Comparison of ENCODE assay signal across 28 cellular contexts in genomic region chr7:101989101-101989500, GRCh38.
"Had no signal": no experiment of that assay in that cellular context is flagged by ENCODE, and none has a peak within 500 bp of the region (broad histone marks: within the 10 kb centered on the region; RNA-seq: fewer than 3 reads in every experiment).

No MANE protein-coding gene starts in this region.

- H3K27me3 Mint-ChIP-seq: activated CD4-positive, alpha-beta T cell treated with anti-CD3 and anti-CD28 coated beads, Interleukin-2, amount 10 ng/mL, durations not matched to agents 7 days and 5 days; activated CD8-positive, alpha-beta memory T cell treated with anti-CD3 and anti-CD28 coated beads, Interleukin-2, amount 10 ng/mL, durations not matched to agents 7 days and 5 days; activated CD8-positive, alpha-beta T cell treated with anti-CD3 and anti-CD28 coated beads for 36 hours; activated naive CD4-positive, alpha-beta T cell treated with anti-CD3 and anti-CD28 coated beads, Interleukin-2, amount 50 U/mL, for 24 hours; stimulated activated naive CD8-positive, alpha-beta T cell treated with anti-CD3 and anti-CD28 coated beads, Interleukin-15, Interleukin-2, amounts not matched to agents 100 ng/mL and 50 ng/mL, for 24 hours had no signal

- H3K4me1 ChIP-seq: prostate gland had no signal

- H3K27ac ChIP-seq: body of pancreas, cardiac muscle cell, esophagus squamous epithelium, gastrocnemius medialis, left lung, neutrophil, ovary, prostate gland, thyroid gland, VCaP had no signal

- ATAC-seq: activated CD8-positive, alpha-beta memory T cell treated with anti-CD3 and anti-CD28 coated beads, Interleukin-2, amount 10 ng/mL, durations not matched to agents 7 days and 5 days; activated CD8-positive, alpha-beta T cell treated with anti-CD3 and anti-CD28 coated beads for 36 hours; body of pancreas; gastrocnemius medialis; left lung; natural killer cell had no signal

- H3K36me3 ChIP-seq: cardiac muscle cell, esophagus squamous epithelium, gastrocnemius medialis, ovary, prostate gland, thyroid gland had no signal

- H3K27ac Mint-ChIP-seq: activated CD4-positive, alpha-beta T cell treated with anti-CD3 and anti-CD28 coated beads, Interleukin-2, amount 10 ng/mL, durations not matched to agents 7 days and 5 days; activated CD8-positive, alpha-beta memory T cell treated with anti-CD3 and anti-CD28 coated beads, Interleukin-2, amount 10 ng/mL, durations not matched to agents 7 days and 5 days; activated CD8-positive, alpha-beta T cell treated with anti-CD3 and anti-CD28 coated beads for 36 hours; activated T-helper 1 cell treated with anti-CD3 and anti-CD28 coated beads, Interleukin-12 subunit alpha, Interleukin-12 subunit beta, Interleukin-2, Interleukin-4 antibody, amounts not matched to agents 30 ng/mL and 10 ng/mL and 1 ng/mL, durations not matched to agents 14 hours and 24 hours and 36 hours; endodermal cell; mesothelial cell of epicardium; natural killer cell had no signal

- H3K9me3 Mint-ChIP-seq: activated CD4-positive, alpha-beta T cell treated with anti-CD3 and anti-CD28 coated beads, Interleukin-2, amount 10 ng/mL, durations not matched to agents 7 days and 5 days; activated CD8-positive, alpha-beta T cell treated with anti-CD3 and anti-CD28 coated beads for 36 hours; activated naive CD4-positive, alpha-beta T cell treated with anti-CD3 and anti-CD28 coated beads, Interleukin-2, amount 50 U/mL, for 24 hours; activated T-helper 1 cell treated with anti-CD3 and anti-CD28 coated beads, Interleukin-12 subunit alpha, Interleukin-12 subunit beta, Interleukin-2, Interleukin-4 antibody, amounts not matched to agents 30 ng/mL and 10 ng/mL and 1 ng/mL, durations not matched to agents 14 hours and 24 hours and 36 hours; endodermal cell; mesothelial cell of epicardium; natural killer cell; stimulated activated naive CD8-positive, alpha-beta T cell treated with anti-CD3 and anti-CD28 coated beads, Interleukin-15, Interleukin-2, amounts not matched to agents 100 ng/mL and 50 ng/mL, for 24 hours had no signal

- H3K4me3 ChIP-seq: body of pancreas, cardiac muscle cell, esophagus squamous epithelium, gastrocnemius medialis, left lung, ovary, prostate gland, thyroid gland had no signal

- DNase-seq: activated CD4-positive, alpha-beta T cell treated with anti-CD3 and anti-CD28 coated beads, Interleukin-2, amount 10 ng/mL, durations not matched to agents 7 days and 5 days; activated CD4-positive, CD25-positive, alpha-beta regulatory T cell treated with anti-CD3 and anti-CD28 coated beads, Interleukin-2, amount 50 U/mL, for 72 hours; activated CD8-positive, alpha-beta memory T cell treated with anti-CD3 and anti-CD28 coated beads, Interleukin-2, amount 10 ng/mL, durations not matched to agents 7 days and 5 days; activated CD8-positive, alpha-beta T cell treated with anti-CD3 and anti-CD28 coated beads for 36 hours; activated gamma-delta T cell; activated T-cell treated with anti-CD3 and anti-CD28 coated beads for 4 hours; anterior cingulate cortex; body of pancreas; cortex of kidney; endodermal cell; esophagus squamous epithelium; gastrocnemius medialis; hippocampal formation; kidney glomerular epithelial cell; natural killer cell; ovary; stimulated activated CD4-positive, alpha-beta T cell treated with anti-CD3 and anti-CD28 coated beads, Interleukin-4, amount 100 ng/mL, for 24 hours; substantia nigra; thyroid gland had no signal

- H3K9me3 ChIP-seq: body of pancreas, esophagus squamous epithelium, gastrocnemius medialis, left lung, neutrophil, ovary, prostate gland, thyroid gland had no signal

- H3K36me3 Mint-ChIP-seq: activated CD8-positive, alpha-beta memory T cell treated with anti-CD3 and anti-CD28 coated beads, Interleukin-2, amount 10 ng/mL, durations not matched to agents 7 days and 5 days; natural killer cell had no signal

- H3K4me3 Mint-ChIP-seq: activated CD4-positive, alpha-beta T cell treated with anti-CD3 and anti-CD28 coated beads, Interleukin-2, amount 10 ng/mL, durations not matched to agents 7 days and 5 days; activated CD8-positive, alpha-beta memory T cell treated with anti-CD3 and anti-CD28 coated beads, Interleukin-2, amount 10 ng/mL, durations not matched to agents 7 days and 5 days; activated CD8-positive, alpha-beta T cell treated with anti-CD3 and anti-CD28 coated beads for 36 hours; activated naive CD4-positive, alpha-beta T cell treated with anti-CD3 and anti-CD28 coated beads, Interleukin-2, amount 50 U/mL, for 24 hours; activated T-helper 1 cell treated with anti-CD3 and anti-CD28 coated beads, Interleukin-12 subunit alpha, Interleukin-12 subunit beta, Interleukin-2, Interleukin-4 antibody, amounts not matched to agents 30 ng/mL and 10 ng/mL and 1 ng/mL, durations not matched to agents 14 hours and 24 hours and 36 hours; endodermal cell; mesothelial cell of epicardium; stimulated activated naive CD8-positive, alpha-beta T cell treated with anti-CD3 and anti-CD28 coated beads, Interleukin-15, Interleukin-2, amounts not matched to agents 100 ng/mL and 50 ng/mL, for 24 hours had no signal

- H3K27me3 ChIP-seq: body of pancreas, cardiac muscle cell, esophagus squamous epithelium, gastrocnemius medialis, left lung, neutrophil, ovary, thyroid gland had no signal
